Comparison of ENCODE assay signal across 8 cellular contexts in genomic region chr11:64918056-64918455, GRCh38. TPM values are rescaled to one million over a fixed set of nuclear protein-coding genes. Genes with fewer than 3 reads are reported as not detected.
DNase-seq lines count a peak whose midpoint lies in the region; ATAC-seq and TF ChIP-seq lines count a peak whose summit lies in the region.

No MANE protein-coding gene starts in this region.

- H3K36me3 Mint-ChIP-seq in activated CD4-positive, alpha-beta T cell treated with anti-CD3 and anti-CD28 coated beads, Interleukin-2, amount 10 ng/mL, durations not matched to agents 7 days and 5 days (ENCODE audit: low read depth): no peaks in the 10 kb centered on the region
- peaks cover 0 to 7% of the 10 kb centered on the region in 2 donors for H3K36me3 Mint-ChIP-seq in naive B cell

- TF ChIP-seq CTCF in PC-3 (conservative IDR thresholded peaks at IDR 0.05; ENCODE audit: low read depth, low read length) (peak; percentile 60), GM20000 (IDR thresholded peaks at IDR 0.05; ENCODE audit: extremely low read depth, missing control alignments) (no peak)

- WGBS in aorta, 2 donors: 1 to 8% methylated on average over 4 of the region's 4 CpGs

- no TSS peak for BruUV-seq in PC-3 (replicated peaks; lab: Mats Ljungman, UMichigan)

- no peak overlapping the region for H3K27ac ChIP-seq in PC-3 (ENCODE audit: low read length)
- H3K27ac ChIP-seq in duodenal mucosa (ENCODE audit: low read depth, low read length): no peak overlapping the region
- H3K27ac ChIP-seq in aorta (ENCODE audit: low read depth in 1 of 2, low read length in 2 of 2): peak overlapping the region in 1 of 2 donors; percentile 14

- no peaks in the 10 kb centered on the region for H3F3A ChIP-seq in PC-3 (ENCODE audit: low read length, unreplicated experiment)

- H3K4me1 Mint-ChIP-seq in activated CD4-positive, alpha-beta T cell treated with anti-CD3 and anti-CD28 coated beads, Interleukin-2, amount 10 ng/mL, durations not matched to agents 7 days and 5 days: peaks cover 25% of the 10 kb centered on the region
- peaks cover 27 to 31% (median 30%) of the 10 kb centered on the region in 3 donors for H3K4me1 Mint-ChIP-seq in naive B cell

- H2AFZ ChIP-seq in PC-3 (ENCODE audit: low read length): peak overlapping the region; percentile 77

- CTCF ChIA-PET in activated CD4-positive, alpha-beta T cell treated with anti-CD3 and anti-CD28 coated beads, Interleukin-2, amount 10 ng/mL, durations not matched to agents 7 days and 5 days (lab: Charles Lee): interaction anchor here (1.1 to 1.7 kb wide), 2 partner anchors 9 to 22 kb away, joined by 3 to 4 read pairs; no protein-coding TSS in a partner anchor
- CTCF ChIA-PET in PC-3 (lab: Charles Lee): no interaction called here

- H3K27me3 ChIP-seq in PC-3 (ENCODE audit: low read length): no peaks in the 10 kb centered on the region
- H3K27me3 ChIP-seq in duodenal mucosa (ENCODE audit: control insufficient read depth in 1 of 2, insufficient read depth in 2 of 2, low read length in 2 of 2): no peaks in the 10 kb centered on the region
- H3K27me3 ChIP-seq in aorta (ENCODE audit: control insufficient read depth in 1 of 2, insufficient read depth in 2 of 2, low read length in 1 of 2): no peaks in the 10 kb centered on the region

- H3K9ac ChIP-seq in PC-3 (ENCODE audit: low read length) (peak overlapping the region; percentile 60), duodenal mucosa (ENCODE audit: low read depth in 1 of 2, low read length in 2 of 2) (peak overlapping the region; percentile 59 to 72)

- no peaks in the 10 kb centered on the region for H4K20me1 ChIP-seq in PC-3 (ENCODE audit: low read length)

- H3K4me1 ChIP-seq in PC-3 (ENCODE audit: insufficient read depth, low read length): peaks cover 15% of the 10 kb centered on the region
- peaks cover 18 to 19% of the 10 kb centered on the region in 2 donors for H3K4me1 ChIP-seq in duodenal mucosa (ENCODE audit: control insufficient read depth in 1 of 2, insufficient read depth in 2 of 2, low read length in 2 of 2)
- no peaks in the 10 kb centered on the region for H3K4me1 ChIP-seq in aorta (ENCODE audit: control insufficient read depth in 1 of 2, insufficient read depth in 2 of 2, low read length in 2 of 2)

- no peaks in the 10 kb centered on the region for H3K9me2 ChIP-seq in PC-3 (replicated peaks; ENCODE audit: low read length)

- POLR2A ChIA-PET in activated CD4-positive, alpha-beta T cell treated with anti-CD3 and anti-CD28 coated beads, Interleukin-2, amount 10 ng/mL, durations not matched to agents 7 days and 5 days (lab: Charles Lee): no interaction called here
- POLR2A ChIA-PET in PC-3 (lab: Charles Lee; ENCODE audit: unreplicated experiment): no interaction called here

- peak overlapping the region; percentile 85 for H3K4me3 Mint-ChIP-seq in activated CD4-positive, alpha-beta T cell treated with anti-CD3 and anti-CD28 coated beads, Interleukin-2, amount 10 ng/mL, durations not matched to agents 7 days and 5 days
- peak overlapping the region; percentile 86 to 94 (median 89) for H3K4me3 Mint-ChIP-seq in naive B cell

- H3K4me3 ChIP-seq in PC-3 (ENCODE audit: low read length) (peak overlapping the region; percentile 69), duodenal mucosa (ENCODE audit: low read depth in 1 of 2, low read length in 2 of 2) (peak overlapping the region; percentile 62 to 63), aorta (ENCODE audit: low read length in 2 of 2) (peak overlapping the region in 1 of 2 donors; percentile 48)

- no peak for DNase-seq in activated CD4-positive, alpha-beta T cell treated with anti-CD3 and anti-CD28 coated beads, Interleukin-2, amount 10 ng/mL, durations not matched to agents 7 days and 5 days
- no peak for DNase-seq in activated CD4-positive, alpha-beta T cell treated with anti-CD3 and anti-CD28 coated beads for 4 hours
- DNase-seq in PC-3 (peak; percentile 51), naive B cell (no peak), SW480 (ENCODE audit: low spot score) (no peak), GM20000 (ENCODE audit: low spot score) (no peak), aorta (no peak)

- peak overlapping the region; percentile 97 for H3K27ac Mint-ChIP-seq in activated CD4-positive, alpha-beta T cell treated with anti-CD3 and anti-CD28 coated beads, Interleukin-2, amount 10 ng/mL, durations not matched to agents 7 days and 5 days
- H3K27ac Mint-ChIP-seq in naive B cell: peak overlapping the region in 5 of 6 donors; percentile 58 to 97 (median 89)

- ATAC-seq in PC-3: peak; percentile 4; the same call in 1 of the 2 replicates
- ATAC-seq in naive B cell (ENCODE audit: low read depth in 2 of 2): no peak
- ATAC-seq in aorta (ENCODE audit: low FRiP score): no peak

- peak overlapping the region; percentile 85 for H3K4me2 ChIP-seq in PC-3 (ENCODE audit: low read length)

- no peaks in the 10 kb centered on the region for H3K27me3 Mint-ChIP-seq in activated CD4-positive, alpha-beta T cell treated with anti-CD3 and anti-CD28 coated beads, Interleukin-2, amount 10 ng/mL, durations not matched to agents 7 days and 5 days
- no peaks in the 10 kb centered on the region for H3K27me3 Mint-ChIP-seq in naive B cell

- H3K36me3 ChIP-seq in PC-3 (ENCODE audit: low read depth, low read length) (no peaks in the 10 kb centered on the region; the same call in 1 of the 2 replicates), duodenal mucosa (ENCODE audit: control insufficient read depth in 1 of 2, insufficient read depth in 2 of 2, low read length in 2 of 2) (peaks cover 9 to 14% of the 10 kb centered on the region in 2 donors), aorta (ENCODE audit: control insufficient read depth in 1 of 2, insufficient read depth in 2 of 2, low read length in 1 of 2) (peaks cover 0 to 3% of the 10 kb centered on the region in 2 donors)

- peaks cover 21% of the 10 kb centered on the region for H3K79me2 ChIP-seq in PC-3 (ENCODE audit: low read length)

- H3K9me3 ChIP-seq in PC-3 (ENCODE audit: low read length) (no peaks in the 10 kb centered on the region), duodenal mucosa (ENCODE audit: control insufficient read depth in 1 of 2, low read length in 2 of 2) (no peaks in the 10 kb centered on the region), aorta (ENCODE audit: control insufficient read depth, low read length) (no peaks in the 10 kb centered on the region)

- intact Hi-C loops in PC-3 (cut with micrococcal nuclease) (loop anchor here (5.0 kb wide), 1 partner anchor 54 kb away; the partner anchor contains the start of gene MAJIN), aorta (cut with DNase I) (no loop called here)

- H3K9me3 Mint-ChIP-seq in activated CD4-positive, alpha-beta T cell treated with anti-CD3 and anti-CD28 coated beads, Interleukin-2, amount 10 ng/mL, durations not matched to agents 7 days and 5 days: no peaks in the 10 kb centered on the region
- no peaks in the 10 kb centered on the region for H3K9me3 Mint-ChIP-seq in naive B cell

RNA-seq across cellular contexts. Expression of gene ATG2A, which starts 1.0 kb away (rescaled TPM):
- 10 to 100 TPM; 23.0 to 25.7 TPM for total RNA-seq in activated CD4-positive, alpha-beta T cell treated with anti-CD3 and anti-CD28 coated beads, Interleukin-2, amount 10 ng/mL, durations not matched to agents 7 days and 5 days
- total RNA-seq in PC-3 (2014; rRNA removed): 45.6 and 51.4 TPM in 2 replicates
- polyA plus RNA-seq in naive B cell (ENCODE audit: low read depth in 6 of 6): 1 to 10 TPM in 5 of 6 donors, not detected in 1; 2.8 to 5.0 (median 3.4) TPM
- 10 to 100 TPM; 19.6 to 20.6 TPM for total RNA-seq in aorta
- polyA plus RNA-seq in aorta: 10 to 100 TPM in 1 of 2 donors, 1 to 10 TPM in 1; 7.0 to 34.9 TPM

RNA-seq across cellular contexts. Expression of gene PPP2R5B, which starts 6.4 kb away (rescaled TPM):
- total RNA-seq in activated CD4-positive, alpha-beta T cell treated with anti-CD3 and anti-CD28 coated beads, Interleukin-2, amount 10 ng/mL, durations not matched to agents 7 days and 5 days: 10 to 100 TPM; 12.0 to 13.7 TPM
- 24.9 and 31.3 TPM in 2 replicates for total RNA-seq in PC-3 (2014; rRNA removed)
- 10 to 100 TPM in 3 of 6 donors, 1 to 10 TPM in 3; 7.2 to 15.1 (median 10.2) TPM for polyA plus RNA-seq in naive B cell (ENCODE audit: low read depth in 6 of 6)
- total RNA-seq in aorta: 10 to 100 TPM; 32.7 to 36.8 TPM
- polyA plus RNA-seq in aorta: 10 to 100 TPM in 1 of 2 donors, 1 to 10 TPM in 1; 9.5 to 28.6 TPM

RNA-seq across cellular contexts. Expression of gene GPHA2, which starts 17.6 kb away (rescaled TPM):
- not detected for total RNA-seq in activated CD4-positive, alpha-beta T cell treated with anti-CD3 and anti-CD28 coated beads, Interleukin-2, amount 10 ng/mL, durations not matched to agents 7 days and 5 days
- total RNA-seq in PC-3 (2014; rRNA removed) (not detected in 2 replicates), aorta (not detected)
- polyA plus RNA-seq in naive B cell (ENCODE audit: low read depth in 6 of 6) (not detected), aorta (under 1 TPM in 1 of 2 donors, not detected in 1; 0.43 TPM)

RNA-seq across cellular contexts. Expression of gene EHD1, which starts 39.6 kb away (rescaled TPM):
- 100 to 1,000 TPM; 131 to 149 TPM for total RNA-seq in activated CD4-positive, alpha-beta T cell treated with anti-CD3 and anti-CD28 coated beads, Interleukin-2, amount 10 ng/mL, durations not matched to agents 7 days and 5 days
- total RNA-seq in PC-3 (2014; rRNA removed) (340 and 370 TPM in 2 replicates), aorta (100 to 1,000 TPM in 1 of 2 donors, 10 to 100 TPM in 1; 61.8 to 122 TPM)
- polyA plus RNA-seq in naive B cell (ENCODE audit: low read depth in 6 of 6) (100 to 1,000 TPM in 2 of 6 donors, 10 to 100 TPM in 4; 65.3 to 119 (median 90.7) TPM), aorta (10 to 100 TPM; 14.4 to 28.8 TPM)

RNA-seq across cellular contexts. Expression of gene MAJIN, which starts 53.9 kb away (rescaled TPM):
- total RNA-seq in activated CD4-positive, alpha-beta T cell treated with anti-CD3 and anti-CD28 coated beads, Interleukin-2, amount 10 ng/mL, durations not matched to agents 7 days and 5 days: under 1 TPM; 0.20 to 0.54 TPM
- not detected in 2 replicates for total RNA-seq in PC-3 (2014; rRNA removed)
- polyA plus RNA-seq in naive B cell (ENCODE audit: low read depth in 6 of 6): 1 to 10 TPM in 2 of 6 donors, under 1 TPM in 2, not detected in 2; 0.48 to 1.7 (median 1.1) TPM
- not detected for total RNA-seq in aorta
- not detected for polyA plus RNA-seq in aorta
